30 cellular contexts compared by ENCODE assay signal in the genomic region with DNA sequence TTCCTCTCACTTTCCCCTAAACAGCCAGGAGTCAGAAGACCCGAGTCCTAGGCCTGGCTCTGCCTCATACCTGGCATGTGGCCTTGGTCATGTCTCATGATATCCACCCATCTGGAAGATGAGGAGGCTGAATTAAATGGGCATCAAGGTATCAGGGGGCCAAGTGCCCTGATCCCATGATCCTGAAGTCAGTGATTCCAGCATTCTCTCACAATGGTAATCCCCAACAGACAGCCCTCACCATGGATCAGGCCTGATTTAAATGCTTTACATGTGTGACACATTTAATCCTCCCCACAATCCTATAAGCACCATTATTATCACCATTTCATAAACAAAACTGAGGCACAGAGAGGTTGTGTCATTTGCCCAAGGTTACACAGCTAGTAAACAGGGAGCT.
"Had no signal": no experiment of that assay in that cellular context is flagged by ENCODE, and none has a peak within 500 bp of the region (broad histone marks: within the 10 kb centered on the region; RNA-seq: fewer than 3 reads in every experiment).

No MANE protein-coding gene starts in this region.

- H3K9me3 ChIP-seq: breast epithelium, MG63 had no signal

- H3K36me3 Mint-ChIP-seq: activated naive CD8-positive, alpha-beta T cell treated with anti-CD3 and anti-CD28 coated beads for 36 hours had no signal

- H3K27ac Mint-ChIP-seq: activated CD4-positive, alpha-beta memory T cell treated with anti-CD3 and anti-CD28 coated beads, Interleukin-2, amount 10 ng/mL, durations not matched to agents 7 days and 5 days; activated CD4-positive, alpha-beta T cell treated with anti-CD3 and anti-CD28 coated beads for 36 hours; activated naive CD4-positive, alpha-beta T cell treated with anti-CD3 and anti-CD28 coated beads for 36 hours; activated naive CD8-positive, alpha-beta T cell treated with anti-CD3 and anti-CD28 coated beads for 36 hours; activated T-helper 17 cell treated with anti-CD3 and anti-CD28 coated beads, Interleukin-2, amount 50 U/mL, for 72 hours had no signal

- H3K27me3 ChIP-seq: breast epithelium, MG63 had no signal

- H3K36me3 ChIP-seq: breast epithelium, MG63 had no signal

- ATAC-seq: activated CD4-positive, alpha-beta T cell treated with anti-CD3 and anti-CD28 coated beads for 36 hours; activated T-helper 17 cell treated with anti-CD3 and anti-CD28 coated beads, Interleukin-2, amount 50 U/mL, for 72 hours; Panc1; Right ventricle myocardium inferior had no signal

- H3K4me3 ChIP-seq: breast epithelium, MG63, SK-N-MC had no signal

- DNase-seq: activated CD4-positive, alpha-beta memory T cell treated with anti-CD3 and anti-CD28 coated beads, Interleukin-2, amount 10 ng/mL, durations not matched to agents 7 days and 5 days; activated CD4-positive, alpha-beta T cell treated with anti-CD3 and anti-CD28 coated beads for 36 hours; activated CD4-positive, alpha-beta T cell treated with anti-CD3 and anti-CD28 coated beads, Interleukin-2, amount 50 U/mL, for 1 hour; activated gamma-delta T cell; activated naive CD4-positive, alpha-beta T cell treated with anti-CD3 and anti-CD28 coated beads for 36 hours; activated naive CD8-positive, alpha-beta T cell treated with anti-CD3 and anti-CD28 coated beads for 36 hours; activated T-cell treated with anti-CD3 and anti-CD28 coated beads for 4 hours; activated T-cell treated with anti-CD3 and anti-CD28 coated beads, Interleukin-2, amount 50 U/mL, for 48 hours; anterior cingulate cortex; central memory CD4-positive, alpha-beta T cell; MG63; NCI-H1092 treated with DMSO at 0.1 percent for 48 hours; NCI-H1417 treated with DMSO at 0.1 percent for 48 hours; NCI-H1694; NCI-H2029; NCI-H2107; NCI-H2171 treated with DMSO at 0.1 percent for 48 hours; NCI-H226; NCI-H526; NCI-H774; NK-92 treated with Interleukin-12 subunit alpha and Interleukin-12 subunit beta, amount 100 ng/mL, for 24 hours; OCI-M1; RPMI8226; T-helper 1 cell had no signal

- H3K9me3 Mint-ChIP-seq: activated CD4-positive, alpha-beta memory T cell treated with anti-CD3 and anti-CD28 coated beads, Interleukin-2, amount 10 ng/mL, durations not matched to agents 7 days and 5 days; activated naive CD4-positive, alpha-beta T cell treated with anti-CD3 and anti-CD28 coated beads for 36 hours; activated naive CD8-positive, alpha-beta T cell treated with anti-CD3 and anti-CD28 coated beads for 36 hours; activated T-helper 17 cell treated with anti-CD3 and anti-CD28 coated beads, Interleukin-2, amount 50 U/mL, for 72 hours had no signal

- H3K4me1 ChIP-seq: breast epithelium had no signal

- H3K27ac ChIP-seq: breast epithelium, SK-N-MC, VCaP had no signal
